ENCODE assay signal across 10 cellular contexts in genomic region chr12:11758087-11758837, GRCh38.
A peak's percentile ranks its signal among the peaks of the same experiment; 100 is the strongest.
DNase-seq lines count a peak whose midpoint lies in the region; ATAC-seq and TF ChIP-seq lines count a peak whose summit lies in the region.
"Had no signal": no experiment of that assay in that cellular context is flagged by ENCODE, and none has a peak within 500 bp of the region (broad histone marks: within the 10 kb centered on the region; RNA-seq: fewer than 3 reads in every experiment).

No MANE protein-coding gene starts in this region.

- peaks cover 37% of the 10 kb centered on the region for H3K36me3 Mint-ChIP-seq in stimulated activated naive CD8-positive, alpha-beta T cell treated with anti-CD3 and anti-CD28 coated beads, Interleukin-15, Interleukin-2, amounts not matched to agents 100 ng/mL and 50 ng/mL, for 24 hours (ENCODE audit: low read depth)
- peaks cover 11% of the 10 kb centered on the region for H3K36me3 Mint-ChIP-seq in nephron (ENCODE audit: low read depth)

- TF ChIP-seq CTCF in coronary artery (IDR thresholded peaks at IDR 0.05) (no peak), nephron (IDR thresholded peaks at IDR 0.05; ENCODE audit: unreplicated experiment in 3 of 3) (no peak)

- no peaks in the 10 kb centered on the region for H3K27me3 Mint-ChIP-seq in stimulated activated naive CD8-positive, alpha-beta T cell treated with anti-CD3 and anti-CD28 coated beads, Interleukin-15, Interleukin-2, amounts not matched to agents 100 ng/mL and 50 ng/mL, for 24 hours
- H3K27me3 Mint-ChIP-seq in stimulated activated naive CD8-positive, alpha-beta T cell treated with anti-CD3 and anti-CD28 coated beads, Interleukin-15, amount 100 ng/mL, for 72 hours: no peaks in the 10 kb centered on the region
- H3K27me3 Mint-ChIP-seq in nephron (ENCODE audit: low read depth): peaks cover under 1% of the 10 kb centered on the region

- peaks cover 46% of the 10 kb centered on the region for H3K4me1 Mint-ChIP-seq in stimulated activated naive CD8-positive, alpha-beta T cell treated with anti-CD3 and anti-CD28 coated beads, Interleukin-15, Interleukin-2, amounts not matched to agents 100 ng/mL and 50 ng/mL, for 24 hours (ENCODE audit: low read depth)
- peaks cover 59% of the 10 kb centered on the region for H3K4me1 Mint-ChIP-seq in stimulated activated naive CD8-positive, alpha-beta T cell treated with anti-CD3 and anti-CD28 coated beads, Interleukin-15, amount 100 ng/mL, for 72 hours
- H3K4me1 Mint-ChIP-seq in nephron: peaks cover 41% of the 10 kb centered on the region

- no peak for ATAC-seq in stimulated activated naive CD8-positive, alpha-beta T cell treated with anti-CD3 and anti-CD28 coated beads, Interleukin-15, amount 100 ng/mL, for 72 hours

- H3K27ac ChIP-seq in coronary artery: peak overlapping the region; percentile 96 to 97
- H3K27ac ChIP-seq: HL-60 had no signal

- DNase-seq in stimulated activated naive CD8-positive, alpha-beta T cell treated with anti-CD3 and anti-CD28 coated beads, Interleukin-15, amount 100 ng/mL, for 72 hours: no peak
- no peak for DNase-seq in coronary artery (ENCODE audit: low spot score)
- DNase-seq in SHP77 treated with DMSO at 0.1 percent for 48 hours (lab: John Stamatoyannopoulos, UW): no peak
- no peak for DNase-seq in NCI-H226
- DNase-seq in stimulated activated CD4-positive, alpha-beta T cell treated with anti-CD3 and anti-CD28 coated beads, Interleukin-15, amount 100 ng/mL, for 24 hours: no peak
- no peak for DNase-seq in NCI-H187 (lab: John Stamatoyannopoulos, UW)
- DNase-seq: activated T-cell treated with anti-CD3 and anti-CD28 coated beads, Interleukin-2, amount 50 U/mL, for 48 hours had no signal

- peak overlapping the region; percentile 76 for H3K27ac Mint-ChIP-seq in stimulated activated naive CD8-positive, alpha-beta T cell treated with anti-CD3 and anti-CD28 coated beads, Interleukin-15, Interleukin-2, amounts not matched to agents 100 ng/mL and 50 ng/mL, for 24 hours
- H3K27ac Mint-ChIP-seq in stimulated activated naive CD8-positive, alpha-beta T cell treated with anti-CD3 and anti-CD28 coated beads, Interleukin-15, amount 100 ng/mL, for 72 hours: no peak overlapping the region
- H3K27ac Mint-ChIP-seq in nephron: peak overlapping the region; percentile 88 to 91 (median 90)

- H3K9me3 Mint-ChIP-seq in stimulated activated naive CD8-positive, alpha-beta T cell treated with anti-CD3 and anti-CD28 coated beads, Interleukin-15, Interleukin-2, amounts not matched to agents 100 ng/mL and 50 ng/mL, for 24 hours: no peaks in the 10 kb centered on the region
- H3K9me3 Mint-ChIP-seq in stimulated activated naive CD8-positive, alpha-beta T cell treated with anti-CD3 and anti-CD28 coated beads, Interleukin-15, amount 100 ng/mL, for 72 hours: no peaks in the 10 kb centered on the region
- no peaks in the 10 kb centered on the region for H3K9me3 Mint-ChIP-seq in nephron

- H3K4me3 Mint-ChIP-seq in stimulated activated naive CD8-positive, alpha-beta T cell treated with anti-CD3 and anti-CD28 coated beads, Interleukin-15, Interleukin-2, amounts not matched to agents 100 ng/mL and 50 ng/mL, for 24 hours: peak overlapping the region; percentile 11
- H3K4me3 Mint-ChIP-seq in stimulated activated naive CD8-positive, alpha-beta T cell treated with anti-CD3 and anti-CD28 coated beads, Interleukin-15, amount 100 ng/mL, for 72 hours: peak overlapping the region in 1 of 2 donors; percentile 2
- no peak overlapping the region for H3K4me3 Mint-ChIP-seq in nephron

- H3K4me3 ChIP-seq in coronary artery: peak overlapping the region; percentile 16

Comparison
In these comparisons a context has a peak if more than half of its experiments do, and no peak if none do; other contexts are left out.
1. H3K27ac Mint-ChIP-seq: peak in stimulated activated naive CD8-positive, alpha-beta T cell treated with anti-CD3 and anti-CD28 coated beads, Interleukin-15, Interleukin-2, amounts not matched to agents 100 ng/mL and 50 ng/mL, for 24 hours (single experiment) and nephron (3 of 3); none in stimulated activated naive CD8-positive, alpha-beta T cell treated with anti-CD3 and anti-CD28 coated beads, Interleukin-15, amount 100 ng/mL, for 72 hours (0 of 2).